ENCODE assay signal across 1 cellular context in genomic region chr5:8770431-8770830, GRCh38.
TF ChIP-seq lines count a peak whose summit lies in the region.

No MANE protein-coding gene starts in this region.

TF ChIP-seq in SK-N-SH, 30 proteins besides CTCF, POLR2A, EP300 and RAD21 (continued from another document):
- TF ChIP-seq PBX3 (IDR thresholded peaks at IDR 0.05) (no peak), TEAD4 (IDR thresholded peaks at IDR 0.05; ENCODE audit: borderline replicate concordance, insufficient read depth) (no peak)
TF ChIP-seq in SK-N-SH: peak in this region for 0.
